ENCODE assay signal across 16 cellular contexts in the genomic region with DNA sequence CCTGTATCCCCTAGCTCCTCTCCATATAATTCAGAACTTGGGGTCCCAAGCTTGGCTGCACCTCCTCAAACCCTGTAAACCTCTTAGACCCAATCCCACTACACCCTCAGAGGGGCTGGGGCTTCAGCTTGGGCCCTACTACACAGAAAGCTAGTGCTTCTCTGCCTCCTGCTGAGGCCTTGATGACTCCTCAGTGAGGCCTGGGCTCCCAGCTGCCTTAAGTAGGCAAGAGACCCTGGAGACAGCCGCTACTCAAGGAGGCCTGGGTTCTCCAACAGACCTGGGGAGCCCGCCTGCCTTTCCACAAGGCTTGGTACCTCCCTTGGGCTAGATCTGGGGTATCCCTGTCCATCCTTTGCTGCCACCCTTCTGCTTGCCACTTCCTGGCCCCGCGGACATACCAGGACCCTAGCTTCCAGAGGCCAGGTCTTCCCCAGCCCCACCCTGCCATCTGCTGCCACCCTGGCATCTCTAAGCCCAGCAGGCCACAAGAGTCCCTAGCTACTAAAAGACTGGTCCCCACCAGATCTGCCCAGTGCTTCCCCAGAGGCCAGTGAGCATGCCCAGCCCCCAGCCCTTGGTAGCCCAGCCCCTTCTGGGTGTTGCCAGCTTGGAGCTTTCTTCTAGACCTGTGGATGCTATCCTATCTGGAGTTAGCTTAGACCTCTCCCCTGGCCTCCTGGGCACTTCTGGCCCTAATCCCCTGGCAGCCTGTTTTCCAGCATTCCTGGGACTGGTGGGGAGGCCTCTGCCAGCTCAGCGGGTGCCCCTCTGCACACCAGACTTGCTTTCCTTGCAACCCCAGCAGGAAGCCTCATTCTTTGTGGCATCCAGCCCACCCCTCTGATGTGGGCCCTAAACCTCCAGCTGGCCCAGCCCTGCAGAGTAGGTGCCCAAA. TPM values are rescaled to one million over a fixed set of nuclear protein-coding genes. Genes with fewer than 3 reads are reported as not detected.
DNase-seq lines count a peak whose midpoint lies in the region; ATAC-seq and TF ChIP-seq lines count a peak whose summit lies in the region.
"Had no signal": no experiment of that assay in that cellular context is flagged by ENCODE, and none has a peak within 500 bp of the region (broad histone marks: within the 10 kb centered on the region; RNA-seq: fewer than 3 reads in every experiment).

No MANE protein-coding gene starts in this region.

- 97% methylated on average over 5 of the region's 5 CpGs for WGBS in mesenchymal stem cell

- ATAC-seq in GM18505 (IDR thresholded peaks at IDR 0.05; ENCODE audit: unreplicated experiment): no peak
- no peak for ATAC-seq in HG02938 (IDR thresholded peaks at IDR 0.05; ENCODE audit: unreplicated experiment)
- ATAC-seq in left lobe of liver: no peak

- no peak overlapping the region for H2AK5ac ChIP-seq in mesenchymal stem cell (ENCODE audit: low read length, severe bottlenecking)

- CTCF ChIA-PET in RWPE1 (lab: Yijun Ruan, JAX): interaction anchor here (0.6 to 0.8 kb wide), 2 partner anchors 11 to 59 kb away, joined by 3 read pairs; no protein-coding TSS in a partner anchor

- TF ChIP-seq POLR2A in GM18505 (IDR thresholded peaks at IDR 0.05; ENCODE audit: borderline replicate concordance, extremely low read depth, insufficient read depth, insufficient read length): peak; percentile 56

- DNase-seq in NCI-H524 (lab: John Stamatoyannopoulos, UW) (peak; percentile 60 to 65), NCI-H524 treated with DMSO at 0.1 percent for 48 hours (lab: John Stamatoyannopoulos, UW) (no peak), RWPE1 (ENCODE audit: low spot score) (no peak), mesenchymal stem cell (no peak), posterior vena cava (ENCODE audit: low spot score) (no peak), left lobe of liver (ENCODE audit: low spot score) (no peak)
- DNase-seq: activated CD4-positive, alpha-beta memory T cell treated with anti-CD3 and anti-CD28 coated beads for 36 hours; activated naive CD8-positive, alpha-beta T cell treated with anti-CD3 and anti-CD28 coated beads, Interleukin-2, amount 10 ng/mL, durations not matched to agents 7 days and 5 days; EL; mesendoderm; NCI-H2029 treated with DMSO at 0.1 percent for 48 hours; upper lobe of left lung had no signal

- H3K27me3 ChIP-seq in mesenchymal stem cell (ENCODE audit: control insufficient read depth in 1 of 2, insufficient read depth in 1 of 2, low read length in 2 of 2): no peaks in the 10 kb centered on the region
- H3K27me3 ChIP-seq: upper lobe of left lung had no signal

- H2BK120ac ChIP-seq in mesenchymal stem cell (ENCODE audit: low read depth, low read length): no peak overlapping the region

- H3K27ac ChIP-seq in RWPE1 (peak overlapping the region; percentile 12; the same call in 1 of the 2 replicates), mesenchymal stem cell (ENCODE audit: low read length, poor library complexity, severe bottlenecking) (no peak overlapping the region)
- H3K27ac ChIP-seq: parathyroid adenoma, upper lobe of left lung had no signal

- no peak overlapping the region for H2BK5ac ChIP-seq in mesenchymal stem cell (ENCODE audit: low read depth, low read length, poor library complexity, severe bottlenecking)

- no peak overlapping the region for H3K18ac ChIP-seq in mesenchymal stem cell (ENCODE audit: low read depth in 1 of 2, low read length in 2 of 2)

- peak overlapping the region in 1 of 2 experiments; percentile 20 for H3K4ac ChIP-seq in mesenchymal stem cell (ENCODE audit: low read depth in 1 of 2, low read length in 2 of 2)

- intact Hi-C loops in posterior vena cava (cut with DNase I): no loop called here

- H2AFZ ChIP-seq in mesenchymal stem cell (ENCODE audit: low read depth, low read length): no peak overlapping the region
- H2AFZ ChIP-seq: parathyroid adenoma had no signal

- no peak overlapping the region for H3K23ac ChIP-seq in mesenchymal stem cell (ENCODE audit: low read length in 2 of 2)

- H3K4me3 ChIP-seq in mesenchymal stem cell (ENCODE audit: insufficient read depth in 1 of 2, low read depth in 1 of 2, low read length in 2 of 2): no peak overlapping the region
- H3K4me3 ChIP-seq: upper lobe of left lung had no signal

- H2BK15ac ChIP-seq in mesenchymal stem cell (ENCODE audit: low read depth, poor library complexity, severe bottlenecking): no peak overlapping the region

- H4K8ac ChIP-seq in mesenchymal stem cell (ENCODE audit: low read length): peak overlapping the region; percentile 13

- POLR2A ChIA-PET in RWPE1 (lab: Yijun Ruan, JAX; ENCODE audit: low non-redundant PET): no interaction called here

- H4K91ac ChIP-seq in mesenchymal stem cell (ENCODE audit: low read length): no peak overlapping the region

- peaks cover 1% of the 10 kb centered on the region for H3K79me1 ChIP-seq in mesenchymal stem cell (replicated peaks; ENCODE audit: low read length, poor library complexity, severe bottlenecking)

- H3K14ac ChIP-seq in mesenchymal stem cell (ENCODE audit: low read length in 2 of 2): no peak overlapping the region

- no peaks in the 10 kb centered on the region for H3K9me3 ChIP-seq in mesenchymal stem cell (ENCODE audit: control insufficient read depth, low read length)
- H3K9me3 ChIP-seq: upper lobe of left lung had no signal

- H2BK12ac ChIP-seq in mesenchymal stem cell (ENCODE audit: low read length in 2 of 2): no peak overlapping the region

- peaks cover 21 to 30% of the 10 kb centered on the region in 2 experiments for H3K36me3 ChIP-seq in mesenchymal stem cell (ENCODE audit: control insufficient read depth in 1 of 2, insufficient read depth in 2 of 2, low read depth in 1 of 2, low read length in 2 of 2)

- peaks cover 8% of the 10 kb centered on the region for H3K4me1 ChIP-seq in mesenchymal stem cell (ENCODE audit: control insufficient read depth, insufficient read depth, low read depth, low read length)
- H3K4me1 ChIP-seq: parathyroid adenoma had no signal

- H3K4me2 ChIP-seq in mesenchymal stem cell (ENCODE audit: low read length, poor library complexity, severe bottlenecking): no peak overlapping the region

- no peak overlapping the region for H3K9ac ChIP-seq in mesenchymal stem cell (ENCODE audit: low read length)
- H3K9ac ChIP-seq: parathyroid adenoma had no signal

- no peak for TF ChIP-seq CTCF in RWPE1 (conservative IDR thresholded peaks at IDR 0.05; ENCODE audit: low read depth)

RNA-seq across cellular contexts. Expression of gene C15orf39, which starts 13.7 kb away (rescaled TPM):
- polyA plus RNA-seq in mesenchymal stem cell (2013, experiment 1 of 2): 12.4 TPM
- 12.2 TPM for polyA plus RNA-seq in mesenchymal stem cell (2013, experiment 2 of 2)
- 10 to 100 TPM; 25.8 to 26.4 TPM for total RNA-seq in posterior vena cava
- 5.8 TPM for total RNA-seq in left lobe of liver

RNA-seq across cellular contexts. Expression of gene GOLGA6C, which starts 42.8 kb away (rescaled TPM):
- polyA plus RNA-seq in mesenchymal stem cell (2013, experiment 1 of 2): not detected
- polyA plus RNA-seq in mesenchymal stem cell (2013, experiment 2 of 2): not detected
- not detected for total RNA-seq in posterior vena cava
- total RNA-seq in left lobe of liver: not detected
- total RNA-seq: activated CD4-positive, alpha-beta memory T cell treated with anti-CD3 and anti-CD28 coated beads for 36 hours; activated naive CD8-positive, alpha-beta T cell treated with anti-CD3 and anti-CD28 coated beads, Interleukin-2, amount 10 ng/mL, durations not matched to agents 7 days and 5 days; upper lobe of left lung had no signal
- polyA plus RNA-seq: IgD-negative memory B cell had no signal

Comparison
In these comparisons a context has a peak if more than half of its experiments do, and no peak if none do; other contexts are left out.
1. DNase-seq: peak in NCI-H524 (2 of 2); none in NCI-H524 treated with DMSO at 0.1 percent for 48 hours (single experiment), RWPE1 (single experiment), mesenchymal stem cell (single experiment), posterior vena cava (single experiment) and left lobe of liver (single experiment).